Comparison of ENCODE assay signal across 22 cellular contexts in the genomic region with DNA sequence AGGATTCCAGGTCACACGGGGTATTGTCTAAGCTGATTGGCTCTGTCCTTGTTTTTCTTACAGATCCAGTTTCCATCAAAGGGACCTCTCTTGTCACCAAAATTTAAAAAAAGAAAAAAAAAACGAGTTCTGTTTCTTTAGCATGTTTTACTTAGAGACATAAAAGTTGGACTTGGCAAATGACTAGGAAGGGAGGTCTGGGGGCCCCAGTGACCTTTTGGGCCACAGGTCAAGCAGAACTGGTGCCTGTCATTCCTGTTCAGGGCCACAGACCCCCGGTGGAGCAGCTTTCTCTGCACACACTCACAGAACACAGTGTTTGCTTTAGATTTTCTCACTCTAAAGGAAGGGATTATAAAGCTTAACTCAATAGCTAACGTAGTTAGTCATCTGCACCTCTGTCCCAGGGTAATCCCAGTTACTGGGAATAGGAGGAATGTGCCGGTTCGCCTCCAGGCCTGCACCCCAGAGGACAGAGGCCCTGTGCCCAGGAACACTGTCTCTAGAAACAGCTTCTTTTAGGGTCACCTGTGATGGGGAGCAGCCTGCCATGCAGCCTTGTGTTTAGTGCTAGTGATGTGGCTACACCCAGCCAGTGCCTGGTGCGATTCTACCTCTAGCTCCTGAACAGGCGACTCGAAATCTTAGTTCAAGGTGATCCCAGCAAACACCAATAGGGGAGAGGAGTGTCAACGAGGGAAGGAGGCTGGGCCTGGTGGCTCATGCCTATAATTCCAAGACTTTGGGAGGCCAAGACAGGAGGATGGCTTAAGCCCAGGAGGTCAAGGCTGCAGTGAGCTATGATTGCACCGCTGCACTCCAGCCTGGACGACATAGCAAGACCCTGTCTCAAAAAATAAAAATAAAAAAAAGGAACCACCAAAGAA. TPM values are rescaled to one million over a fixed set of nuclear protein-coding genes. Genes with fewer than 3 reads are reported as not detected.
"Had no signal": no experiment of that assay in that cellular context is flagged by ENCODE, and none has a peak within 500 bp of the region (broad histone marks: within the 10 kb centered on the region; RNA-seq: fewer than 3 reads in every experiment).

No MANE protein-coding gene starts in this region.

- H3K27ac Mint-ChIP-seq: activated CD8-positive, alpha-beta T cell treated with anti-CD3 and anti-CD28 coated beads, Interleukin-2, amount 10 ng/mL, durations not matched to agents 7 days and 5 days; activated naive CD8-positive, alpha-beta T cell treated with anti-CD3 and anti-CD28 coated beads, Interleukin-2, amount 50 U/mL, for 24 hours; activated T-helper 1 cell treated with anti-CD3 and anti-CD28 coated beads, Interleukin-12 subunit alpha, Interleukin-12 subunit beta, Interleukin-2, Interleukin-4 antibody, amounts not matched to agents 30 ng/mL and 10 ng/mL and 1 ng/mL, durations not matched to agents 14 hours and 24 hours and 36 hours; effector memory CD8-positive, alpha-beta T cell; immature natural killer cell; naive thymus-derived CD4-positive, alpha-beta T cell; stimulated activated naive CD8-positive, alpha-beta T cell treated with anti-CD3 and anti-CD28 coated beads, Interleukin-15, Interleukin-2, amounts not matched to agents 100 ng/mL and 50 ng/mL, for 24 hours had no signal

- H3K9me3 ChIP-seq: prostate gland, sigmoid colon, testis had no signal

- H3K27me3 ChIP-seq: testis had no signal

- H3K36me3 ChIP-seq: prostate gland, sigmoid colon had no signal

- H3K4me3 ChIP-seq: prostate gland, sigmoid colon, testis had no signal

- H3K4me3 Mint-ChIP-seq: activated CD8-positive, alpha-beta T cell treated with anti-CD3 and anti-CD28 coated beads, Interleukin-2, amount 10 ng/mL, durations not matched to agents 7 days and 5 days; activated naive CD8-positive, alpha-beta T cell treated with anti-CD3 and anti-CD28 coated beads, Interleukin-2, amount 50 U/mL, for 24 hours; activated T-helper 1 cell treated with anti-CD3 and anti-CD28 coated beads, Interleukin-12 subunit alpha, Interleukin-12 subunit beta, Interleukin-2, Interleukin-4 antibody, amounts not matched to agents 30 ng/mL and 10 ng/mL and 1 ng/mL, durations not matched to agents 14 hours and 24 hours and 36 hours; effector memory CD8-positive, alpha-beta T cell; immature natural killer cell; naive thymus-derived CD4-positive, alpha-beta T cell; stimulated activated naive CD8-positive, alpha-beta T cell treated with anti-CD3 and anti-CD28 coated beads, Interleukin-15, Interleukin-2, amounts not matched to agents 100 ng/mL and 50 ng/mL, for 24 hours had no signal

- H3K4me1 Mint-ChIP-seq: activated naive CD8-positive, alpha-beta T cell treated with anti-CD3 and anti-CD28 coated beads, Interleukin-2, amount 50 U/mL, for 24 hours; immature natural killer cell; naive thymus-derived CD4-positive, alpha-beta T cell had no signal

- DNase-seq: activated CD4-positive, alpha-beta T cell treated with anti-CD3 and anti-CD28 coated beads for 48 hours; activated CD8-positive, alpha-beta memory T cell treated with anti-CD3 and anti-CD28 coated beads, Interleukin-2, amount 50 U/mL, for 48 hours; activated CD8-positive, alpha-beta T cell treated with anti-CD3 and anti-CD28 coated beads, Interleukin-2, amount 10 ng/mL, durations not matched to agents 7 days and 5 days; activated naive CD4-positive, alpha-beta T cell treated with Interleukin-2 at 50 U/mL for 16 hours; activated naive CD8-positive, alpha-beta T cell treated with anti-CD3 and anti-CD28 coated beads, Interleukin-2, amount 50 U/mL, for 24 hours; effector memory CD8-positive, alpha-beta T cell; erythroblast; glutamatergic neuron; immature natural killer cell; left colon; naive thymus-derived CD4-positive, alpha-beta T cell; sigmoid colon; stimulated activated CD4-positive, alpha-beta T cell treated with anti-CD3 and anti-CD28 coated beads, Interleukin-4, amount 100 ng/mL, for 1 hour; stimulated activated CD8-positive, alpha-beta memory T cell treated with anti-CD3 and anti-CD28 coated beads, Interleukin-4, amount 100 ng/mL, for 48 hours; T-helper 9 cell; testis had no signal

- H3K4me1 ChIP-seq: prostate gland, sigmoid colon, testis had no signal

RNA-seq across cellular contexts. Expression of a gene that starts 11.5 kb away (rescaled TPM):
- total RNA-seq: activated T-helper 1 cell treated with anti-CD3 and anti-CD28 coated beads, Interleukin-12 subunit alpha, Interleukin-12 subunit beta, Interleukin-2, Interleukin-4 antibody, amounts not matched to agents 30 ng/mL and 10 ng/mL and 1 ng/mL, durations not matched to agents 14 hours and 24 hours and 36 hours; left colon; lung microvascular endothelial cell; mononuclear cell; naive thymus-derived CD4-positive, alpha-beta T cell; sigmoid colon; urinary bladder had no signal

RNA-seq across cellular contexts. Expression of a gene that starts 29.9 kb away (rescaled TPM):
- total RNA-seq: activated T-helper 1 cell treated with anti-CD3 and anti-CD28 coated beads, Interleukin-12 subunit alpha, Interleukin-12 subunit beta, Interleukin-2, Interleukin-4 antibody, amounts not matched to agents 30 ng/mL and 10 ng/mL and 1 ng/mL, durations not matched to agents 14 hours and 24 hours and 36 hours; mononuclear cell had no signal
